10 cellular contexts compared by ENCODE assay signal in genomic region chr15:90063733-90064247, GRCh38. TPM values are rescaled to one million over a fixed set of nuclear protein-coding genes. Genes with fewer than 3 reads are reported as not detected.
DNase-seq lines count a peak whose midpoint lies in the region; ATAC-seq and TF ChIP-seq lines count a peak whose summit lies in the region.
"Had no signal": no experiment of that assay in that cellular context is flagged by ENCODE, and none has a peak within 500 bp of the region (broad histone marks: within the 10 kb centered on the region; RNA-seq: fewer than 3 reads in every experiment).

No MANE protein-coding gene starts in this region.

- no peaks in the 10 kb centered on the region for H3K27me3 ChIP-seq in H9 (ENCODE audit: insufficient read depth, low read length)
- H3K27me3 ChIP-seq in heart right ventricle, result no peaks in the 10 kb centered on the region
- H3K27me3 ChIP-seq in sigmoid colon, result no peaks in the 10 kb centered on the region

- H2BK20ac ChIP-seq in H9 (ENCODE audit: low read depth, low read length, poor library complexity, severe bottlenecking), result no peak overlapping the region

- H3K23ac ChIP-seq in H9 (ENCODE audit: insufficient read length, low read depth, low read length), result no peak overlapping the region

- no peak overlapping the region for H4K8ac ChIP-seq in H9 (replicated peaks; ENCODE audit: insufficient read length, low read depth, low read length)

- peak overlapping the region; percentile 68 to 99 (median 93); a peak in 4 of 7 replicates for H3K27ac Mint-ChIP-seq in H9
- H3K27ac Mint-ChIP-seq in progenitor cell of endocrine pancreas, result no peak overlapping the region

- no peak overlapping the region for H4K91ac ChIP-seq in H9 (ENCODE audit: insufficient read length, low read depth, low read length)

- H2AK5ac ChIP-seq in H9 (ENCODE audit: insufficient read length, low read length), result no peak overlapping the region

- peak in 7 of 8 donors; percentile 9 to 39 (median 28) for ATAC-seq in heart right ventricle

- H3K4me3 Mint-ChIP-seq in H9, result no peak overlapping the region; a peak in 1 of 5 replicates
- no peak overlapping the region for H3K4me3 Mint-ChIP-seq in progenitor cell of endocrine pancreas (ENCODE audit: low read depth)

- no peaks in the 10 kb centered on the region for H3K23me2 ChIP-seq in H9 (ENCODE audit: insufficient read length, low read depth, low read length, poor library complexity, severe bottlenecking)

- no peak overlapping the region for H3K56ac ChIP-seq in H9 (ENCODE audit: insufficient read length, low read depth, low read length)

- no peak overlapping the region for H3K9ac ChIP-seq in H9 (ENCODE audit: extremely low read depth, insufficient read length, low read length)

- TF ChIP-seq CTCF in H9 (conservative IDR thresholded peaks at IDR 0.05), result no peak
- no peak for TF ChIP-seq CTCF in heart right ventricle (IDR thresholded peaks at IDR 0.05)
- no peak for TF ChIP-seq CTCF in sigmoid colon (IDR thresholded peaks at IDR 0.05)
- no peak for TF ChIP-seq CTCF in foreskin fibroblast (IDR thresholded peaks at IDR 0.05; ENCODE audit: low read depth, low read length)
- TF ChIP-seq CTCF in progenitor cell of endocrine pancreas (IDR thresholded peaks at IDR 0.05; ENCODE audit: unreplicated experiment), result no peak

- no peak overlapping the region for H3K18ac ChIP-seq in H9 (ENCODE audit: insufficient read length, low read depth, low read length)

- no peak for DNase-seq in H9
- peak; percentile 72 for DNase-seq in SKM-1 (lab: John Stamatoyannopoulos, UW; ENCODE audit: unreplicated experiment)
- peak in 1 of 2 donors; percentile 44 for DNase-seq in heart right ventricle
- no peak for DNase-seq in sigmoid colon
- DNase-seq in effector CD8-positive, alpha-beta T cell (lab: John Stamatoyannopoulos, UW), result no peak
- no peak for DNase-seq in foreskin fibroblast
- no peak for DNase-seq in progenitor cell of endocrine pancreas (ENCODE audit: low spot score, unreplicated experiment)
- no peak for DNase-seq in activated gamma-delta T cell treated with Interleukin-2 at 50 U/mL for 16 hours
- DNase-seq: activated naive CD4-positive, alpha-beta T cell; NCI-H446 treated with DMSO at 0.1 percent for 48 hours had no signal

- peaks cover 2% of the 10 kb centered on the region for H4K20me1 ChIP-seq in H9 (ENCODE audit: control insufficient read depth, insufficient read depth, insufficient read length)

- no peaks in the 10 kb centered on the region for H3K79me2 ChIP-seq in H9 (ENCODE audit: insufficient read depth, low read length)

- no peak overlapping the region for H2BK12ac ChIP-seq in H9 (ENCODE audit: insufficient read length, low read depth, low read length)

- H4K5ac ChIP-seq in H9 (ENCODE audit: insufficient read length, low read depth, low read length), result no peak overlapping the region

- no peak overlapping the region for H3T11ph ChIP-seq in H9 (ENCODE audit: low read length)

- H3K4me3 ChIP-seq in heart right ventricle (no peak overlapping the region), sigmoid colon (no peak overlapping the region), foreskin fibroblast (ENCODE audit: low read depth in 1 of 2, low read length in 2 of 2) (no peak overlapping the region)

- H2BK120ac ChIP-seq in H9 (ENCODE audit: low read depth, low read length, poor library complexity, severe bottlenecking), result no peak overlapping the region

- H3K9me3 ChIP-seq in H9 (ENCODE audit: control insufficient read depth, low read depth, low read length), result no peaks in the 10 kb centered on the region
- no peaks in the 10 kb centered on the region for H3K9me3 ChIP-seq in heart right ventricle
- H3K9me3 ChIP-seq in sigmoid colon, result no peaks in the 10 kb centered on the region

- no peak overlapping the region for H3K4me2 ChIP-seq in H9 (ENCODE audit: insufficient read depth, insufficient read length, low read length)

- H2AFZ ChIP-seq in H9 (ENCODE audit: low read length), result no peak overlapping the region

- H3K36me3 Mint-ChIP-seq in H9 (ENCODE audit: insufficient read depth in 1 of 3, low read depth in 3 of 3) (peaks cover 0 to 8% (median 6%) of the 10 kb centered on the region in 3 experiments; a peak in 4 of 7 replicates), progenitor cell of endocrine pancreas (ENCODE audit: insufficient read depth) (no peaks in the 10 kb centered on the region)

- no peaks in the 10 kb centered on the region; a peak in 1 of 5 replicates for H3K9me3 Mint-ChIP-seq in H9
- H3K9me3 Mint-ChIP-seq in progenitor cell of endocrine pancreas (ENCODE audit: low read depth), result no peaks in the 10 kb centered on the region

- H3K4me1 ChIP-seq in H9 (ENCODE audit: insufficient read depth, low read length) (peaks cover 25% of the 10 kb centered on the region; the same call in 1 of the 2 replicates), heart right ventricle (peaks cover 12 to 75% (median 68%) of the 10 kb centered on the region in 9 donors), sigmoid colon (peaks cover 0 to 59% (median 48%) of the 10 kb centered on the region in 4 donors)

- no peak overlapping the region for H2BK15ac ChIP-seq in H9 (ENCODE audit: low read depth, low read length)

- H3K4me1 Mint-ChIP-seq in H9, result peaks cover 43 to 51% of the 10 kb centered on the region in 2 experiments
- peaks cover 16% of the 10 kb centered on the region for H3K4me1 Mint-ChIP-seq in progenitor cell of endocrine pancreas (ENCODE audit: low read depth)

- H3K36me3 ChIP-seq in heart right ventricle, result peaks cover 0 to 19% (median 0%) of the 10 kb centered on the region in 9 donors
- peaks cover 0 to 19% (median 7%) of the 10 kb centered on the region in 4 donors for H3K36me3 ChIP-seq in sigmoid colon

- TF ChIP-seq POLR2A in sigmoid colon (IDR thresholded peaks at IDR 0.05), result no peak

- no peak overlapping the region for H2BK5ac ChIP-seq in H9 (ENCODE audit: insufficient read length, low read length)

- no peak overlapping the region for H3K14ac ChIP-seq in H9 (ENCODE audit: insufficient read depth, low read length)

- H3K27me3 Mint-ChIP-seq in H9 (ENCODE audit: low read depth), result no peaks in the 10 kb centered on the region
- no peaks in the 10 kb centered on the region for H3K27me3 Mint-ChIP-seq in progenitor cell of endocrine pancreas

- TF ChIP-seq EP300 in sigmoid colon (IDR thresholded peaks at IDR 0.05), result no peak

- no peak overlapping the region for H3K27ac ChIP-seq in H9 (ENCODE audit: insufficient read length, low read depth, low read length)
- peak overlapping the region in 9 of 10 donors; percentile 71 to 95 (median 85) for H3K27ac ChIP-seq in heart right ventricle
- H3K27ac ChIP-seq in sigmoid colon, result peak overlapping the region; percentile 70 to 83 (median 72)

- no peak overlapping the region for H3K4ac ChIP-seq in H9 (ENCODE audit: low read depth, low read length)

- no peaks in the 10 kb centered on the region for H3K79me1 ChIP-seq in H9 (ENCODE audit: insufficient read depth, low read depth, low read length, poor library complexity, severe bottlenecking)

- intact Hi-C loops in heart right ventricle (cut with DNase I), result loop anchor here in 1 of 10 donors (10.0 kb wide), 1 partner anchor 59 kb away; the partner anchor contains the start of gene ZNF710
- intact Hi-C loops in sigmoid colon (cut with DNase I), result no loop called here

- no CpG with 5 or more reads among the region's 13 CpGs for WGBS in H9 (ENCODE audit: extremely low coverage, insufficient read length, low lambda C conversion rate)
- WGBS in heart right ventricle, 2 donors, result 70 to 76% methylated on average over 13 of the region's 13 CpGs
- 66 to 80% methylated on average over 13 of the region's 13 CpGs for WGBS in sigmoid colon, 2 donors

RNA-seq across cellular contexts. Expression of gene IDH2, which starts 38.5 kb away (rescaled TPM):
- total RNA-seq in H9 (2021), result 57.7 and 62.5 TPM in 2 replicates
- 1,000 to 10,000 TPM in 4 of 10 donors, 100 to 1,000 TPM in 6; 731 to 1,135 (median 971) TPM for total RNA-seq in heart right ventricle
- polyA plus RNA-seq in heart right ventricle, result 100 to 1,000 TPM; 279 to 401 TPM
- 100 to 1,000 TPM in 3 of 4 donors, 10 to 100 TPM in 1; 77.2 to 164 (median 116) TPM for total RNA-seq in sigmoid colon
- polyA plus RNA-seq in sigmoid colon, result 100 to 1,000 TPM in 1 of 3 donors, 10 to 100 TPM in 2; 43.8 to 210 (median 90.2) TPM
- 149 and 164 TPM in 2 replicates for total RNA-seq in progenitor cell of endocrine pancreas
